Comparison of ENCODE assay signal across 1 cellular context in the genomic region with DNA sequence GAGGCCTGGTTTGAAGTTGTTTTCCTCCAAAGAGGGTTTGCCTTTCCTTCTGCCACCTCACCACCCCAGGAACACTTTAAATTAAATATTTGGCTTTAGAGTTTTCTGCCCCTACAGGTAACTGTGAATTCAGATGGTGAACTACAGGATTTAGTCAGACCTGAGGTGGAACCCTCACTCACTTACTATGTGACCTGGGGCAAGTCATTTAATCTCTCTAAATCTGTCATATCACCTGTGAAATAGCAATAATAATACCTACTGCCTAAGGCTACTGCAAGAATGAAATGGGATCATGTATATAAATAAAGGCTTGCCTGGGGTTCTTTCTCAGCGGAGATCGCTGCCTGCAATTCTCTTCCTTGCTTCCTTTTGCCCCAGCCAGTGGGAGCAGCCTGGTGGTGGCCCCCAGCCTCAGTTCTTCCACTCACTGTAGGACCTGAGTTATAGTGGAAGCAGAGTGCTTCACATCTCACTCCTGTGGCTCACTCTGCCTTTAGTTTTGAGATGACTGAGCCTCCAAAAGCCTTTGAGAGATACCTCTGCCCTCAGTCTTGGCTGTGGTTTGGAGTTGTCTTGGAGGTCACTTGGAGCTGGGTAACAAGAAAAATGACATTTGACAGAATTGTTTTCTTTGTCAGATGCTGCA.
TF ChIP-seq lines count a peak whose summit lies in the region.

No MANE protein-coding gene starts in this region.

TF ChIP-seq in IMR-90, 13 proteins besides CTCF, POLR2A, EP300 and RAD21:
- no peak for TF ChIP-seq RCOR1 (IDR thresholded peaks at IDR 0.05; ENCODE audit: insufficient replicate concordance, low read length)
- no peak for TF ChIP-seq MXI1 (IDR thresholded peaks at IDR 0.05; ENCODE audit: borderline replicate concordance, low read depth, low read length)
- no peak for TF ChIP-seq FOS (IDR thresholded peaks at IDR 0.05; ENCODE audit: low read depth, low read length)
